In the genomic region with DNA sequence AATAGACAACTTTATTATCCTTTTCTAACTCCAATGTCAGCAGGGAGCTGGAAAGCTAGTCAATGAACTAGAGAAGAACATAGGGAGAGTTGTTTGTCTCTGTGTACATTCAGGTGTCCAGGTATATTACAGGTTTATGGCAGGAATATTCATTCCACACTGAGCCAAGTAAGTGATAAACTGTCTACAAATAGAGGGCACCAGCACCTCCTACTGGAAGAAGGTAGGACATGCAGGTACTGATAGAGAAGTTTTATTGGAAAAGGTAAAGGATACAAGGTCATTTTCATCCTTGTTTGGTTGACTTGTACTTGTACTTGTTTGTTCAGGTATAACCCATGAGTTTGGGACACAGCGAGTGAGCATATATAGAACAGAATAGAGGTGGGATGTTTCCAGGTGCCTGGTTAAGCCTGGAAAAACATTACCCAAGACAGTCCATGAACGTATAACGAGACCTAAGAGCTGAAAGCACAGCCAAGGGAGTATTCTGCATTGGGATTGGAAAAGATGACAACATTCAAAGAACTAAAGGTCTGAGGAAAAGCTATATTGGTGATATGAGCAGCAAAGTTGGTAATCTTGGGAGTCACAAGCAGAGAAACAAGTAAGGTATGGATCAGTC, we compare ENCODE assay signal across 1 cellular context.
TF ChIP-seq lines count a peak whose summit lies in the region.

No MANE protein-coding gene starts in this region.

TF ChIP-seq in K562, 482 proteins besides CTCF, POLR2A, EP300 and RAD21 (continued from another document):
- peak; percentile 66 for TF ChIP-seq DEAF1 (CRISPR knock-in tag; IDR thresholded peaks at IDR 0.05)
- TF ChIP-seq IRF9 (tag; IDR thresholded peaks at IDR 0.05): no peak
- 0 out of 2 replicates have a peak, but pooled peaks have one; percentile 20 for TF ChIP-seq ARID2 (IDR thresholded peaks at IDR 0.05)
- no peak for TF ChIP-seq ZBTB33 (CRISPR knock-in tag; IDR thresholded peaks at IDR 0.05)
- TF ChIP-seq USF1 (CRISPR knock-in tag; IDR thresholded peaks at IDR 0.05): no peak
- no peak for TF ChIP-seq SNIP1 (IDR thresholded peaks at IDR 0.05; ENCODE audit: low read depth)
- TF ChIP-seq ZNF785 (CRISPR knock-in tag; IDR thresholded peaks at IDR 0.05): peak; percentile 87
- TF ChIP-seq ZNF133 (CRISPR knock-in tag; IDR thresholded peaks at IDR 0.05): no peak
- no peak for TF ChIP-seq MNT (conservative IDR thresholded peaks at IDR 0.05)
- TF ChIP-seq ZNF586 (CRISPR knock-in tag; conservative IDR thresholded peaks at IDR 0.05): no peak
- no peak for TF ChIP-seq FOXP4 (CRISPR knock-in tag; IDR thresholded peaks at IDR 0.05; ENCODE audit: borderline replicate concordance)
